In genomic region chr5:131514316-131515275, GRCh38 we compare ENCODE assay signal across 8 cellular contexts.
DNase-seq lines count a peak whose midpoint lies in the region; ATAC-seq, FAIRE-seq and TF ChIP-seq lines count a peak whose summit lies in the region.

No MANE protein-coding gene starts in this region.

- no peaks in the 10 kb centered on the region for H3K27me3 ChIP-seq in fibroblast of lung (ENCODE audit: control insufficient read depth, insufficient read depth, low read length)

- no peak overlapping the region for H3K9ac ChIP-seq in fibroblast of lung (ENCODE audit: insufficient read depth, low read length)

- H4K20me1 ChIP-seq in fibroblast of lung (ENCODE audit: control insufficient read depth, extremely low read depth, insufficient read depth, low read length) = no peaks in the 10 kb centered on the region

- ATAC-seq in GM18907 (IDR thresholded peaks at IDR 0.05; ENCODE audit: unreplicated experiment) (peak; percentile 55), GM19467 (IDR thresholded peaks at IDR 0.05; ENCODE audit: unreplicated experiment) (no peak)

- H3K4me2 ChIP-seq in fibroblast of lung (ENCODE audit: extremely low read depth, insufficient read depth, low read length) = peak overlapping the region; percentile 46

- DNase-seq in RPMI7951 (ENCODE audit: low read depth) (peak; percentile 7), fibroblast of lung (ENCODE audit: low read depth in 2 of 2) (peak in 1 of 2 donors; percentile 27), nucleus accumbens (lab: John Stamatoyannopoulos, UW) (no peak), HTR-8/SVneo (ENCODE audit: insufficient read length, low spot score) (no peak)
- no peak for DNase-seq in stimulated activated naive CD4-positive, alpha-beta T cell treated with Interleukin-2 at 50 U/mL for 16 hours (lab: John Stamatoyannopoulos, UW)

- H3K27ac ChIP-seq in fibroblast of lung (ENCODE audit: insufficient read depth, low read length) = no peak overlapping the region

- peak in 1 of 2 donors; percentile 6 for TF ChIP-seq CTCF in fibroblast of lung (conservative IDR thresholded peaks at IDR 0.05 in 1 of 2, IDR thresholded peaks at IDR 0.05 in 1 of 2; ENCODE audit: low read depth in 1 of 2, low read length in 2 of 2)

- no peaks in the 10 kb centered on the region for H3K36me3 ChIP-seq in fibroblast of lung (ENCODE audit: control insufficient read depth, insufficient read depth, low read length)

- no peaks in the 10 kb centered on the region for H3K79me2 ChIP-seq in fibroblast of lung (ENCODE audit: control insufficient read depth, insufficient read depth, low read length)

- H3K4me1 ChIP-seq in fibroblast of lung (ENCODE audit: control insufficient read depth, extremely low read depth, insufficient read depth, low read length) = peaks cover 6% of the 10 kb centered on the region

- no peak overlapping the region for H2AFZ ChIP-seq in fibroblast of lung (ENCODE audit: low read length)

- FAIRE-seq in A204.1 (lab: Jason Lieb, UNC) = peak; percentile 9
- FAIRE-seq in HTR-8/SVneo (lab: Jason Lieb, UNC) = no peak

- no peaks in the 10 kb centered on the region for H3K9me3 ChIP-seq in fibroblast of lung (ENCODE audit: control insufficient read depth, insufficient read depth, low read depth, low read length)

- no peak overlapping the region for H3K4me3 ChIP-seq in fibroblast of lung (replicated peaks in 1 of 4; ENCODE audit: control extremely low read depth in 1 of 4, insufficient read depth in 1 of 4, low read depth in 3 of 4, low read length in 4 of 4)
